ENCODE assay signal across 22 cellular contexts in the genomic region with DNA sequence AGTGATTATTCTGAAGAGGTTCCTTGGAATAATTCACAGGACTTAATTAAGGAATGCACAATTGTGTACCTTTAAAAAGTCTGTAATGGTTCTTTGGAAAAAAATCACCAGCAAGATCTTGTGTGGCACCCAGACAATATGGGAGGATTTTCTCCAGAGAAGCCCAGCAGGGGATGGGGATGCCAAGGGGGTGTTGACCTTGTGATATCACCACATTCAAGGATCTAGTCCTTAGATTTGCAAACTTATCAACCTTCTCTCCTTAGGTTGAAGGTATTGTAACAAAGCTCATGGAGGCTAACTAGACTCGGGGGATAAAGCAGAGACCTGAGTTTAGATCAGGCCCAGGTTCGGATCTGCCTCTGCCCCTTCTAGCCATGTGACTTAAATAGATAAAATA.
DNase-seq lines count a peak whose midpoint lies in the region; ATAC-seq and TF ChIP-seq lines count a peak whose summit lies in the region.
"Had no signal": no experiment of that assay in that cellular context is flagged by ENCODE, and none has a peak within 500 bp of the region (broad histone marks: within the 10 kb centered on the region; RNA-seq: fewer than 3 reads in every experiment).

No MANE protein-coding gene starts in this region.

- no peak overlapping the region for H3K27ac Mint-ChIP-seq in activated CD4-positive, alpha-beta T cell treated with anti-CD3 and anti-CD28 coated beads, Interleukin-2, amount 10 ng/mL, durations not matched to agents 24 days and 14 days
- peak overlapping the region; percentile 88 for H3K27ac Mint-ChIP-seq in CD8-positive, alpha-beta T cell
- H3K27ac Mint-ChIP-seq in activated CD8-positive, alpha-beta T cell treated with anti-CD3 and anti-CD28 coated beads, Interleukin-2, amount 10 ng/mL, durations not matched to agents 7 days and 5 days = peak overlapping the region; percentile 77
- peak overlapping the region; percentile 65 to 93 (median 84) for H3K27ac Mint-ChIP-seq in naive thymus-derived CD8-positive, alpha-beta T cell
- H3K27ac Mint-ChIP-seq: dendritic cell treated with granulocyte-macrophage colony-stimulating factor and Interleukin-4, amounts not matched to agents 40 ng/mL and 50 ng/mL, for 4 days; HFFc6 had no signal

- intact Hi-C loops in activated CD4-positive, alpha-beta T cell treated with anti-CD3 and anti-CD28 coated beads, Interleukin-2, amount 10 ng/mL, durations not matched to agents 24 days and 14 days (cut with micrococcal nuclease) = loop anchor here (2.0 to 5.0 kb wide), 3 partner anchors 111 to 208 kb away; no protein-coding TSS in a partner anchor
- intact Hi-C loops in CD8-positive, alpha-beta T cell (cut with DNase I, micrococcal nuclease) = loop anchor here (5.0 to 10.0 kb wide), 6 partner anchors 47 to 611 kb away; partner anchors contain the start of genes BTBD10 (in 1 of the 2) and SPON1 (in 1 of the 2)
- intact Hi-C loops in ascending aorta (cut with DNase I) = no loop called here

- H3K27ac ChIP-seq in CD8-positive, alpha-beta T cell (ENCODE audit: low read depth, low read length) = peak overlapping the region; percentile 5
- no peak overlapping the region for H3K27ac ChIP-seq in ascending aorta
- H3K27ac ChIP-seq: stomach, tibial nerve had no signal

- CTCF ChIA-PET in CD8-positive, alpha-beta T cell (lab: Charles Lee) = interaction anchor here (1.4 to 1.8 kb wide), 3 partner anchors 73 to 303 kb away, joined by 5 read pairs; no protein-coding TSS in a partner anchor
- CTCF ChIA-PET in activated CD8-positive, alpha-beta T cell treated with anti-CD3 and anti-CD28 coated beads, Interleukin-2, amount 10 ng/mL, durations not matched to agents 7 days and 5 days (lab: Charles Lee) = interaction anchor here (0.8 to 1.2 kb wide), 2 partner anchors 9 to 72 kb away, joined by 3 to 4 read pairs; no protein-coding TSS in a partner anchor

- no peak for DNase-seq in activated CD4-positive, alpha-beta T cell treated with anti-CD3 and anti-CD28 coated beads, Interleukin-2, amount 10 ng/mL, durations not matched to agents 24 days and 14 days
- DNase-seq in activated CD4-positive, alpha-beta T cell treated with anti-CD3 and anti-CD28 coated beads for 48 hours = no peak
- DNase-seq in CD8-positive, alpha-beta T cell = no peak
- DNase-seq in activated CD8-positive, alpha-beta T cell treated with anti-CD3 and anti-CD28 coated beads, Interleukin-2, amount 10 ng/mL, durations not matched to agents 7 days and 5 days = no peak
- no peak for DNase-seq in naive thymus-derived CD8-positive, alpha-beta T cell
- DNase-seq in ascending aorta (ENCODE audit: low spot score in 2 of 2) = no peak
- DNase-seq: amygdala, Caco-2, glutamatergic neuron, HFFc6, KBM-7, NCI-H1694 treated with DMSO at 0.1 percent for 48 hours, NCI-H2227 treated with DMSO at 0.1 percent for 48 hours, NCI-H748 treated with DMSO at 0.1 percent for 48 hours, nucleus accumbens, Right ventricle myocardium superior, stomach had no signal

- H3K4me1 Mint-ChIP-seq in activated CD4-positive, alpha-beta T cell treated with anti-CD3 and anti-CD28 coated beads, Interleukin-2, amount 10 ng/mL, durations not matched to agents 24 days and 14 days = peaks cover 43% of the 10 kb centered on the region
- H3K4me1 Mint-ChIP-seq in CD8-positive, alpha-beta T cell (ENCODE audit: low read depth) = peaks cover 68% of the 10 kb centered on the region
- peaks cover 50% of the 10 kb centered on the region for H3K4me1 Mint-ChIP-seq in activated CD8-positive, alpha-beta T cell treated with anti-CD3 and anti-CD28 coated beads, Interleukin-2, amount 10 ng/mL, durations not matched to agents 7 days and 5 days (ENCODE audit: low read depth)
- H3K4me1 Mint-ChIP-seq in naive thymus-derived CD8-positive, alpha-beta T cell = peaks cover 36 to 66% (median 63%) of the 10 kb centered on the region in 4 donors

- POLR2A ChIA-PET in CD8-positive, alpha-beta T cell (lab: Charles Lee) = interaction anchor here (0.9 to 1.3 kb wide), 3 partner anchors 11 to 23 kb away, joined by 3 to 6 read pairs (median 3); no protein-coding TSS in a partner anchor
- POLR2A ChIA-PET in activated CD8-positive, alpha-beta T cell treated with anti-CD3 and anti-CD28 coated beads, Interleukin-2, amount 10 ng/mL, durations not matched to agents 7 days and 5 days (lab: Charles Lee) = interaction anchor here (1.0 kb wide), 1 partner anchor 17 kb away, joined by 3 read pairs; no protein-coding TSS in a partner anchor
- POLR2A ChIA-PET in naive thymus-derived CD8-positive, alpha-beta T cell (lab: Charles Lee) = interaction anchor here (0.8 to 1.3 kb wide), 4 partner anchors 11 to 113 kb away, joined by 3 to 4 read pairs (median 3); partner anchors contain the start of gene SPON1

- H3K27me3 ChIP-seq in CD8-positive, alpha-beta T cell (ENCODE audit: insufficient read depth, low read length) = no peaks in the 10 kb centered on the region
- no peaks in the 10 kb centered on the region for H3K27me3 ChIP-seq in ascending aorta
- H3K27me3 ChIP-seq: stomach, tibial nerve had no signal

- no peaks in the 10 kb centered on the region for H3K36me3 Mint-ChIP-seq in activated CD4-positive, alpha-beta T cell treated with anti-CD3 and anti-CD28 coated beads, Interleukin-2, amount 10 ng/mL, durations not matched to agents 24 days and 14 days (ENCODE audit: low read depth)
- H3K36me3 Mint-ChIP-seq in CD8-positive, alpha-beta T cell = peaks cover 6% of the 10 kb centered on the region
- no peaks in the 10 kb centered on the region for H3K36me3 Mint-ChIP-seq in activated CD8-positive, alpha-beta T cell treated with anti-CD3 and anti-CD28 coated beads, Interleukin-2, amount 10 ng/mL, durations not matched to agents 7 days and 5 days (ENCODE audit: low read depth)
- no peaks in the 10 kb centered on the region for H3K36me3 Mint-ChIP-seq in naive thymus-derived CD8-positive, alpha-beta T cell

- H3K9me3 Mint-ChIP-seq in activated CD4-positive, alpha-beta T cell treated with anti-CD3 and anti-CD28 coated beads, Interleukin-2, amount 10 ng/mL, durations not matched to agents 24 days and 14 days = no peaks in the 10 kb centered on the region
- no peaks in the 10 kb centered on the region for H3K9me3 Mint-ChIP-seq in CD8-positive, alpha-beta T cell
- H3K9me3 Mint-ChIP-seq in activated CD8-positive, alpha-beta T cell treated with anti-CD3 and anti-CD28 coated beads, Interleukin-2, amount 10 ng/mL, durations not matched to agents 7 days and 5 days (ENCODE audit: insufficient read depth) = no peaks in the 10 kb centered on the region
- no peaks in the 10 kb centered on the region for H3K9me3 Mint-ChIP-seq in naive thymus-derived CD8-positive, alpha-beta T cell
- H3K9me3 Mint-ChIP-seq: dendritic cell treated with granulocyte-macrophage colony-stimulating factor and Interleukin-4, amounts not matched to agents 40 ng/mL and 50 ng/mL, for 4 days; HFFc6 had no signal

- peaks cover 16% of the 10 kb centered on the region for H3K27me3 Mint-ChIP-seq in activated CD4-positive, alpha-beta T cell treated with anti-CD3 and anti-CD28 coated beads, Interleukin-2, amount 10 ng/mL, durations not matched to agents 24 days and 14 days
- H3K27me3 Mint-ChIP-seq in CD8-positive, alpha-beta T cell (ENCODE audit: low read depth) = no peaks in the 10 kb centered on the region
- peaks cover 4% of the 10 kb centered on the region for H3K27me3 Mint-ChIP-seq in activated CD8-positive, alpha-beta T cell treated with anti-CD3 and anti-CD28 coated beads, Interleukin-2, amount 10 ng/mL, durations not matched to agents 7 days and 5 days (ENCODE audit: low read depth)
- no peaks in the 10 kb centered on the region for H3K27me3 Mint-ChIP-seq in naive thymus-derived CD8-positive, alpha-beta T cell
- H3K27me3 Mint-ChIP-seq: dendritic cell treated with granulocyte-macrophage colony-stimulating factor and Interleukin-4, amounts not matched to agents 40 ng/mL and 50 ng/mL, for 4 days had no signal

- H3K9me3 ChIP-seq in CD8-positive, alpha-beta T cell (ENCODE audit: low read length) = no peaks in the 10 kb centered on the region
- no peaks in the 10 kb centered on the region for H3K9me3 ChIP-seq in ascending aorta
- H3K9me3 ChIP-seq: Caco-2, stomach, tibial nerve had no signal

- H3K36me3 ChIP-seq in CD8-positive, alpha-beta T cell (ENCODE audit: insufficient read depth, low read length) = no peaks in the 10 kb centered on the region
- H3K36me3 ChIP-seq in ascending aorta = no peaks in the 10 kb centered on the region
- H3K36me3 ChIP-seq: tibial nerve had no signal

- ATAC-seq in CD8-positive, alpha-beta T cell = no peak
- no peak for ATAC-seq in activated CD8-positive, alpha-beta T cell treated with anti-CD3 and anti-CD28 coated beads, Interleukin-2, amount 10 ng/mL, durations not matched to agents 7 days and 5 days
- no peak for ATAC-seq in naive thymus-derived CD8-positive, alpha-beta T cell
- ATAC-seq in GM19397 (IDR thresholded peaks at IDR 0.05; ENCODE audit: unreplicated experiment) = no peak
- ATAC-seq in GM21526 (IDR thresholded peaks at IDR 0.05; ENCODE audit: low FRiP score, unreplicated experiment) = no peak

- H3K4me3 Mint-ChIP-seq in activated CD4-positive, alpha-beta T cell treated with anti-CD3 and anti-CD28 coated beads, Interleukin-2, amount 10 ng/mL, durations not matched to agents 24 days and 14 days = peak overlapping the region; percentile 28
- peak overlapping the region; percentile 77 for H3K4me3 Mint-ChIP-seq in CD8-positive, alpha-beta T cell
- H3K4me3 Mint-ChIP-seq in activated CD8-positive, alpha-beta T cell treated with anti-CD3 and anti-CD28 coated beads, Interleukin-2, amount 10 ng/mL, durations not matched to agents 7 days and 5 days = peak overlapping the region; percentile 54
- peak overlapping the region; percentile 51 to 91 (median 74) for H3K4me3 Mint-ChIP-seq in naive thymus-derived CD8-positive, alpha-beta T cell
- H3K4me3 Mint-ChIP-seq: dendritic cell treated with granulocyte-macrophage colony-stimulating factor and Interleukin-4, amounts not matched to agents 40 ng/mL and 50 ng/mL, for 4 days; HFFc6 had no signal

- H3K4me1 ChIP-seq in CD8-positive, alpha-beta T cell (ENCODE audit: insufficient read depth, low read length) = peaks cover 60% of the 10 kb centered on the region
- H3K4me1 ChIP-seq in ascending aorta = no peaks in the 10 kb centered on the region
- H3K4me1 ChIP-seq: tibial nerve had no signal

- no peak for TF ChIP-seq CTCF in CD8-positive, alpha-beta T cell (IDR thresholded peaks at IDR 0.05)
- no peak for TF ChIP-seq CTCF in ascending aorta (IDR thresholded peaks at IDR 0.05)

- H3K4me3 ChIP-seq in CD8-positive, alpha-beta T cell (ENCODE audit: low read depth, low read length) = peak overlapping the region; percentile 14
- no peak overlapping the region for H3K4me3 ChIP-seq in ascending aorta
- H3K4me3 ChIP-seq: lung, stomach, tibial nerve had no signal
